ENCODE assay signal across 15 cellular contexts in genomic region chr12:57825451-57825850, GRCh38. TPM values are rescaled to one million over a fixed set of nuclear protein-coding genes. Genes with fewer than 3 reads are reported as not detected.
DNase-seq lines count a peak whose midpoint lies in the region; ATAC-seq lines count a peak whose summit lies in the region.
"Had no signal": no experiment of that assay in that cellular context is flagged by ENCODE, and none has a peak within 500 bp of the region (broad histone marks: within the 10 kb centered on the region; RNA-seq: fewer than 3 reads in every experiment).

No MANE protein-coding gene starts in this region.

- peak overlapping the region; percentile 35 for H3K27ac Mint-ChIP-seq in activated CD4-positive, alpha-beta T cell treated with anti-CD3 and anti-CD28 coated beads for 36 hours
- H3K27ac Mint-ChIP-seq in activated CD4-positive, alpha-beta T cell treated with anti-CD3 and anti-CD28 coated beads, Interleukin-2, amount 10 ng/mL, durations not matched to agents 7 days and 5 days: no peak overlapping the region
- peak overlapping the region; percentile 61 for H3K27ac Mint-ChIP-seq in activated CD8-positive, alpha-beta T cell treated with anti-CD3 and anti-CD28 coated beads, Interleukin-2, amount 10 ng/mL, durations not matched to agents 7 days and 5 days
- H3K27ac Mint-ChIP-seq in naive thymus-derived CD8-positive, alpha-beta T cell: peak overlapping the region in 7 of 10 donors; percentile 27 to 89 (median 66)

- intact Hi-C loops in activated CD4-positive, alpha-beta T cell treated with anti-CD3 and anti-CD28 coated beads for 36 hours (cut with DNase I, micrococcal nuclease): no loop called here

- H3K27me3 Mint-ChIP-seq in activated CD4-positive, alpha-beta T cell treated with anti-CD3 and anti-CD28 coated beads for 36 hours: no peaks in the 10 kb centered on the region
- no peaks in the 10 kb centered on the region for H3K27me3 Mint-ChIP-seq in activated CD4-positive, alpha-beta T cell treated with anti-CD3 and anti-CD28 coated beads, Interleukin-2, amount 10 ng/mL, durations not matched to agents 7 days and 5 days
- H3K27me3 Mint-ChIP-seq in activated CD8-positive, alpha-beta T cell treated with anti-CD3 and anti-CD28 coated beads, Interleukin-2, amount 10 ng/mL, durations not matched to agents 7 days and 5 days (ENCODE audit: low read depth): no peaks in the 10 kb centered on the region
- no peaks in the 10 kb centered on the region for H3K27me3 Mint-ChIP-seq in naive thymus-derived CD8-positive, alpha-beta T cell

- CTCF ChIA-PET in activated CD4-positive, alpha-beta T cell treated with anti-CD3 and anti-CD28 coated beads for 36 hours (lab: Charles Lee): interaction anchor here (0.6 to 1.6 kb wide), 7 partner anchors 11 to 377 kb away, joined by 3 to 9 read pairs (median 3); no protein-coding TSS in a partner anchor
- CTCF ChIA-PET in activated CD4-positive, alpha-beta T cell treated with anti-CD3 and anti-CD28 coated beads, Interleukin-2, amount 10 ng/mL, durations not matched to agents 7 days and 5 days (lab: Charles Lee): interaction anchor here (1.4 kb wide), 2 partner anchors 22 to 43 kb away, joined by 3 read pairs; partner anchors contain the start of gene TSFM
- CTCF ChIA-PET in activated CD8-positive, alpha-beta T cell treated with anti-CD3 and anti-CD28 coated beads, Interleukin-2, amount 10 ng/mL, durations not matched to agents 7 days and 5 days (lab: Charles Lee): interaction anchor here (1.0 kb wide), 1 partner anchor 80 kb away, joined by 3 read pairs; no protein-coding TSS in a partner anchor

- peaks cover 17% of the 10 kb centered on the region for H3K36me3 Mint-ChIP-seq in activated CD4-positive, alpha-beta T cell treated with anti-CD3 and anti-CD28 coated beads for 36 hours (ENCODE audit: low read depth)
- peaks cover 59% of the 10 kb centered on the region for H3K36me3 Mint-ChIP-seq in activated CD4-positive, alpha-beta T cell treated with anti-CD3 and anti-CD28 coated beads, Interleukin-2, amount 10 ng/mL, durations not matched to agents 7 days and 5 days (ENCODE audit: low read depth)
- H3K36me3 Mint-ChIP-seq in activated CD8-positive, alpha-beta T cell treated with anti-CD3 and anti-CD28 coated beads, Interleukin-2, amount 10 ng/mL, durations not matched to agents 7 days and 5 days (ENCODE audit: low read depth): peaks cover 60% of the 10 kb centered on the region
- peaks cover 0 to 91% (median 7%) of the 10 kb centered on the region in 3 donors for H3K36me3 Mint-ChIP-seq in naive thymus-derived CD8-positive, alpha-beta T cell

- H3K4me3 Mint-ChIP-seq in activated CD4-positive, alpha-beta T cell treated with anti-CD3 and anti-CD28 coated beads for 36 hours: no peak overlapping the region
- no peak overlapping the region for H3K4me3 Mint-ChIP-seq in activated CD4-positive, alpha-beta T cell treated with anti-CD3 and anti-CD28 coated beads, Interleukin-2, amount 10 ng/mL, durations not matched to agents 7 days and 5 days
- H3K4me3 Mint-ChIP-seq in activated CD8-positive, alpha-beta T cell treated with anti-CD3 and anti-CD28 coated beads, Interleukin-2, amount 10 ng/mL, durations not matched to agents 7 days and 5 days: no peak overlapping the region
- no peak overlapping the region for H3K4me3 Mint-ChIP-seq in naive thymus-derived CD8-positive, alpha-beta T cell

- DNase-seq in activated CD4-positive, alpha-beta T cell treated with anti-CD3 and anti-CD28 coated beads for 36 hours: no peak
- DNase-seq in activated CD4-positive, alpha-beta T cell treated with anti-CD3 and anti-CD28 coated beads, Interleukin-2, amount 10 ng/mL, durations not matched to agents 7 days and 5 days: no peak
- no peak for DNase-seq in activated CD8-positive, alpha-beta T cell treated with anti-CD3 and anti-CD28 coated beads, Interleukin-2, amount 10 ng/mL, durations not matched to agents 7 days and 5 days
- DNase-seq in naive thymus-derived CD8-positive, alpha-beta T cell: no peak
- DNase-seq in cerebellar nuclear complex (lab: John Stamatoyannopoulos, UW): no peak
- no peak for DNase-seq in stimulated activated CD4-positive, alpha-beta T cell treated with anti-CD3 and anti-CD28 coated beads, Interleukin-4, amount 100 ng/mL, for 1 hour
- DNase-seq: activated CD4-positive, alpha-beta T cell treated with anti-CD3 and anti-CD28 coated beads for 4 hours; activated naive CD4-positive, alpha-beta T cell treated with anti-CD3 and anti-CD28 coated beads, Interleukin-2, amount 50 U/mL, for 16 hours; colonic mucosa; EL; NCI-H1417; NCI-H2107; NCI-H524; ovary had no signal

- no peak for ATAC-seq in activated CD4-positive, alpha-beta T cell treated with anti-CD3 and anti-CD28 coated beads for 36 hours
- no peak for ATAC-seq in activated CD8-positive, alpha-beta T cell treated with anti-CD3 and anti-CD28 coated beads, Interleukin-2, amount 10 ng/mL, durations not matched to agents 7 days and 5 days
- no peak for ATAC-seq in naive thymus-derived CD8-positive, alpha-beta T cell
- ATAC-seq: HCT116 had no signal

- POLR2A ChIA-PET in activated CD4-positive, alpha-beta T cell treated with anti-CD3 and anti-CD28 coated beads for 36 hours (lab: Charles Lee): no interaction called here
- POLR2A ChIA-PET in activated CD4-positive, alpha-beta T cell treated with anti-CD3 and anti-CD28 coated beads, Interleukin-2, amount 10 ng/mL, durations not matched to agents 7 days and 5 days (lab: Charles Lee): no interaction called here
- POLR2A ChIA-PET in activated CD8-positive, alpha-beta T cell treated with anti-CD3 and anti-CD28 coated beads, Interleukin-2, amount 10 ng/mL, durations not matched to agents 7 days and 5 days (lab: Charles Lee): no interaction called here
- POLR2A ChIA-PET in naive thymus-derived CD8-positive, alpha-beta T cell (lab: Charles Lee): interaction anchor here (1.4 kb wide), 1 partner anchor 11 kb away, joined by 4 read pairs; no protein-coding TSS in a partner anchor

- peaks cover 14% of the 10 kb centered on the region for H3K4me1 Mint-ChIP-seq in activated CD4-positive, alpha-beta T cell treated with anti-CD3 and anti-CD28 coated beads for 36 hours
- H3K4me1 Mint-ChIP-seq in activated CD4-positive, alpha-beta T cell treated with anti-CD3 and anti-CD28 coated beads, Interleukin-2, amount 10 ng/mL, durations not matched to agents 7 days and 5 days: peaks cover 8% of the 10 kb centered on the region
- H3K4me1 Mint-ChIP-seq in activated CD8-positive, alpha-beta T cell treated with anti-CD3 and anti-CD28 coated beads, Interleukin-2, amount 10 ng/mL, durations not matched to agents 7 days and 5 days (ENCODE audit: low read depth): peaks cover 4% of the 10 kb centered on the region
- peaks cover 21 to 27% (median 22%) of the 10 kb centered on the region in 4 donors for H3K4me1 Mint-ChIP-seq in naive thymus-derived CD8-positive, alpha-beta T cell

- no peaks in the 10 kb centered on the region for H3K9me3 Mint-ChIP-seq in activated CD4-positive, alpha-beta T cell treated with anti-CD3 and anti-CD28 coated beads for 36 hours (ENCODE audit: low read depth)
- no peaks in the 10 kb centered on the region for H3K9me3 Mint-ChIP-seq in activated CD4-positive, alpha-beta T cell treated with anti-CD3 and anti-CD28 coated beads, Interleukin-2, amount 10 ng/mL, durations not matched to agents 7 days and 5 days
- no peaks in the 10 kb centered on the region for H3K9me3 Mint-ChIP-seq in activated CD8-positive, alpha-beta T cell treated with anti-CD3 and anti-CD28 coated beads, Interleukin-2, amount 10 ng/mL, durations not matched to agents 7 days and 5 days (ENCODE audit: insufficient read depth)
- no peaks in the 10 kb centered on the region for H3K9me3 Mint-ChIP-seq in naive thymus-derived CD8-positive, alpha-beta T cell

RNA-seq across cellular contexts. Expression of gene AVIL, which starts 6.9 kb away (rescaled TPM):
- total RNA-seq in activated CD4-positive, alpha-beta T cell treated with anti-CD3 and anti-CD28 coated beads for 36 hours: under 1 TPM; 0.53 to 0.75 TPM
- 1 to 10 TPM; 3.5 to 3.6 TPM for total RNA-seq in activated CD4-positive, alpha-beta T cell treated with anti-CD3 and anti-CD28 coated beads, Interleukin-2, amount 10 ng/mL, durations not matched to agents 7 days and 5 days
- total RNA-seq in activated CD8-positive, alpha-beta T cell treated with anti-CD3 and anti-CD28 coated beads, Interleukin-2, amount 10 ng/mL, durations not matched to agents 7 days and 5 days: 1 to 10 TPM; 2.3 to 2.5 TPM
- total RNA-seq in naive thymus-derived CD8-positive, alpha-beta T cell: 10 to 100 TPM; 13.4 to 16.8 TPM
- under 1 TPM; 0.11 to 0.80 (median 0.13) TPM for polyA plus RNA-seq in naive thymus-derived CD8-positive, alpha-beta T cell

RNA-seq across cellular contexts. Expression of gene CTDSP2, which starts 21.1 kb away (rescaled TPM):
- total RNA-seq in activated CD4-positive, alpha-beta T cell treated with anti-CD3 and anti-CD28 coated beads for 36 hours: 10 to 100 TPM; 80.9 to 85.4 TPM
- 100 to 1,000 TPM; 144 to 156 TPM for total RNA-seq in activated CD4-positive, alpha-beta T cell treated with anti-CD3 and anti-CD28 coated beads, Interleukin-2, amount 10 ng/mL, durations not matched to agents 7 days and 5 days
- 100 to 1,000 TPM; 100 to 114 TPM for total RNA-seq in activated CD8-positive, alpha-beta T cell treated with anti-CD3 and anti-CD28 coated beads, Interleukin-2, amount 10 ng/mL, durations not matched to agents 7 days and 5 days
- 100 to 1,000 TPM; 258 to 262 TPM for total RNA-seq in naive thymus-derived CD8-positive, alpha-beta T cell
- polyA plus RNA-seq in naive thymus-derived CD8-positive, alpha-beta T cell: 10 to 100 TPM; 51.4 to 81.2 (median 71.5) TPM

RNA-seq across cellular contexts. Expression of gene TSFM, which starts 42.9 kb away (rescaled TPM):
- total RNA-seq in activated CD4-positive, alpha-beta T cell treated with anti-CD3 and anti-CD28 coated beads for 36 hours: 10 to 100 TPM; 30.7 to 56.9 TPM
- 10 to 100 TPM; 23.6 to 29.7 TPM for total RNA-seq in activated CD4-positive, alpha-beta T cell treated with anti-CD3 and anti-CD28 coated beads, Interleukin-2, amount 10 ng/mL, durations not matched to agents 7 days and 5 days
- 10 to 100 TPM; 35.0 to 35.8 TPM for total RNA-seq in activated CD8-positive, alpha-beta T cell treated with anti-CD3 and anti-CD28 coated beads, Interleukin-2, amount 10 ng/mL, durations not matched to agents 7 days and 5 days
- total RNA-seq in naive thymus-derived CD8-positive, alpha-beta T cell: 10 to 100 TPM; 18.9 to 29.0 TPM
- polyA plus RNA-seq in naive thymus-derived CD8-positive, alpha-beta T cell: 10 to 100 TPM; 25.5 to 31.0 (median 28.3) TPM

RNA-seq across cellular contexts. Expression of gene EEF1AKMT3, which starts 53.0 kb away (rescaled TPM):
- 1 to 10 TPM; 2.5 to 3.9 TPM for total RNA-seq in activated CD4-positive, alpha-beta T cell treated with anti-CD3 and anti-CD28 coated beads for 36 hours
- 1 to 10 TPM; 2.8 to 3.0 TPM for total RNA-seq in activated CD4-positive, alpha-beta T cell treated with anti-CD3 and anti-CD28 coated beads, Interleukin-2, amount 10 ng/mL, durations not matched to agents 7 days and 5 days
- 1 to 10 TPM; 3.1 to 3.2 TPM for total RNA-seq in activated CD8-positive, alpha-beta T cell treated with anti-CD3 and anti-CD28 coated beads, Interleukin-2, amount 10 ng/mL, durations not matched to agents 7 days and 5 days
- 1 to 10 TPM; 2.9 to 4.0 TPM for total RNA-seq in naive thymus-derived CD8-positive, alpha-beta T cell
- 1 to 10 TPM; 1.4 to 4.2 (median 1.8) TPM for polyA plus RNA-seq in naive thymus-derived CD8-positive, alpha-beta T cell

RNA-seq across cellular contexts. Expression of gene METTL1, which starts 53.5 kb away (rescaled TPM):
- total RNA-seq in activated CD4-positive, alpha-beta T cell treated with anti-CD3 and anti-CD28 coated beads for 36 hours: 10 to 100 TPM; 31.9 to 33.5 TPM
- 10 to 100 TPM; 13.4 to 17.2 TPM for total RNA-seq in activated CD4-positive, alpha-beta T cell treated with anti-CD3 and anti-CD28 coated beads, Interleukin-2, amount 10 ng/mL, durations not matched to agents 7 days and 5 days
- total RNA-seq in activated CD8-positive, alpha-beta T cell treated with anti-CD3 and anti-CD28 coated beads, Interleukin-2, amount 10 ng/mL, durations not matched to agents 7 days and 5 days: 10 to 100 TPM; 26.3 to 28.8 TPM
- total RNA-seq in naive thymus-derived CD8-positive, alpha-beta T cell: 10 to 100 TPM; 14.6 to 17.6 TPM
- 10 to 100 TPM; 12.9 to 21.7 (median 18.7) TPM for polyA plus RNA-seq in naive thymus-derived CD8-positive, alpha-beta T cell
